Comparison of ENCODE assay signal across 1 cellular context in the genomic region with DNA sequence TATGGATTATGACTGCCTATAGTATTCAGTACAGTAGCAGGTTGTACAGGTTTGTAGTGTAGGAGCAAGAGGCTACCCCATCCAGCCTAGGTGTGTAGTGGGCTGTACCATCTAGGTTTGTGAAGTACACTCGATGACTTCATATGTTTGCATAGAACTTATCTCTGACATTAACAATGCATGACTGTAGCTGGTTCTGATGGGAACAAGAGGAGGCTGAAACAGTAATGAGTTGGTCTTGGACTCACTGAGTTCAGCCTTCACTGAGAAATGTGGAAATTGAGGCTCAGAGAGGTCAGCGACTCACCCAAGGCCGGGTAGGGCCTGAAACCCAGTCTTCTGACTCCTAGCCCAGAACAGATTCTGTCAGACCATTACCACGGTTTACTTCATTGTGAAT.
A peak's percentile ranks its signal among the peaks of the same experiment; 100 is the strongest.
TF ChIP-seq lines count a peak whose summit lies in the region.

No MANE protein-coding gene starts in this region.

TF ChIP-seq in endothelial cell of umbilical vein, 7 proteins besides CTCF, POLR2A, EP300 and RAD21:
- TF ChIP-seq MAX (IDR thresholded peaks at IDR 0.05; ENCODE audit: insufficient read depth, insufficient read length) = no peak
- peak; percentile 20 for TF ChIP-seq FOS (IDR thresholded peaks at IDR 0.05; ENCODE audit: borderline replicate concordance, insufficient read depth, low read length)
- no peak for TF ChIP-seq JUN (IDR thresholded peaks at IDR 0.05; ENCODE audit: borderline replicate concordance, insufficient read depth, insufficient read length, low read depth)
